22 cellular contexts compared by ENCODE assay signal in genomic region chr4:145602129-145602760, GRCh38. TPM values are rescaled to one million over a fixed set of nuclear protein-coding genes. Genes with fewer than 3 reads are reported as not detected.
DNase-seq lines count a peak whose midpoint lies in the region; ATAC-seq and TF ChIP-seq lines count a peak whose summit lies in the region.
"Had no signal": no experiment of that assay in that cellular context is flagged by ENCODE, and none has a peak within 500 bp of the region (broad histone marks: within the 10 kb centered on the region; RNA-seq: fewer than 3 reads in every experiment).

No MANE protein-coding gene starts in this region.

- H2AFZ ChIP-seq in IMR-90 (replicated peaks; ENCODE audit: low read length, poor library complexity) (no peak overlapping the region), MM.1S (ENCODE audit: low read length) (no peak overlapping the region)

- no peaks in the 10 kb centered on the region for H3F3A ChIP-seq in MM.1S (ENCODE audit: insufficient read depth, low read length)

- H3K9me3 ChIP-seq in IMR-90 (ENCODE audit: control insufficient read depth, insufficient read depth, low read length) (no peaks in the 10 kb centered on the region), MM.1S (replicated peaks; ENCODE audit: insufficient read depth, low read length) (no peaks in the 10 kb centered on the region)
- H3K9me3 ChIP-seq: A549, BE2C had no signal

- no peak overlapping the region for H4K91ac ChIP-seq in IMR-90 (ENCODE audit: insufficient read depth, low read depth, low read length)

- H3K23ac ChIP-seq in IMR-90 (ENCODE audit: low read depth, low read length), result no peak overlapping the region

- H2BK20ac ChIP-seq in IMR-90 (ENCODE audit: low read depth, low read length), result no peak overlapping the region

- no peaks in the 10 kb centered on the region for H3K36me3 ChIP-seq in IMR-90 (ENCODE audit: control insufficient read depth, insufficient read depth, low read length)
- no peaks in the 10 kb centered on the region for H3K36me3 ChIP-seq in MM.1S (replicated peaks; ENCODE audit: insufficient read depth, low read length)
- H3K36me3 ChIP-seq: BE2C; BLaER1 treated with 17β-estradiol and CSF1 and Interleukin-3, amounts not matched to agents 10 nM and 100 nM; HAP-1 had no signal

- 76% methylated on average over 2 of the region's 4 CpGs; no CpG with 5 or more reads in 1 of the 2 experiments for WGBS in IMR-90 (ENCODE audit: extremely low coverage in 2 of 2, insufficient read length in 1 of 2), 2 experiments

- no peak overlapping the region for H3K4ac ChIP-seq in IMR-90 (ENCODE audit: low read depth, low read length)

- H2AK9ac ChIP-seq in IMR-90 (replicated peaks; ENCODE audit: low read depth, low read length, poor library complexity), result no peak overlapping the region

- no peak overlapping the region for H3K56ac ChIP-seq in IMR-90 (ENCODE audit: extremely low read depth, insufficient read depth, low read length)

- H3K4me3 Mint-ChIP-seq in progenitor cell of endocrine pancreas (ENCODE audit: low read depth), result no peak overlapping the region
- H3K4me3 Mint-ChIP-seq: CD4-positive, alpha-beta memory T cell; HFFc6 had no signal

- peak; percentile 25 for DNase-seq in IMR-90
- peak; percentile 32 for DNase-seq in left kidney (ENCODE audit: low read depth, low spot score)
- DNase-seq in progenitor cell of endocrine pancreas (ENCODE audit: low spot score, unreplicated experiment), result no peak
- DNase-seq in MM.1S, result no peak
- DNase-seq in C1 segment of cervical spinal cord (lab: John Stamatoyannopoulos, UW), result no peak
- DNase-seq: 8988T; ACHN; AML-193; BE2C; Calu3; CD4-positive, alpha-beta memory T cell; COR-L47; DMS53; DMS79 treated with DMSO at 0.1 percent for 48 hours; GF-D8; GOT3; HFFc6 had no signal

- H2BK15ac ChIP-seq in IMR-90 (ENCODE audit: low read depth, low read length), result no peak overlapping the region

- ATAC-seq in IMR-90 (ENCODE audit: low read depth) (peak; percentile 85), GM21526 (IDR thresholded peaks at IDR 0.05; ENCODE audit: low FRiP score, unreplicated experiment) (no peak), GM21528 (IDR thresholded peaks at IDR 0.05; ENCODE audit: low FRiP score, unreplicated experiment) (no peak)
- ATAC-seq: A549 had no signal

- H3K27ac Mint-ChIP-seq in progenitor cell of endocrine pancreas, result peak overlapping the region; percentile 62
- H3K27ac Mint-ChIP-seq: CD4-positive, alpha-beta memory T cell; HFFc6 had no signal

- POLR2A ChIA-PET in IMR-90 (lab: Charles Lee; ENCODE audit: unreplicated experiment), result no interaction called here

- no peak for TF ChIP-seq POLR2A in IMR-90 (IDR thresholded peaks at IDR 0.05; ENCODE audit: low read depth, low read length)

- H2AK5ac ChIP-seq in IMR-90 (ENCODE audit: low read depth, low read length), result no peak overlapping the region

- H3K27me3 Mint-ChIP-seq in progenitor cell of endocrine pancreas, result no peaks in the 10 kb centered on the region

- no peaks in the 10 kb centered on the region for H3K9me1 ChIP-seq in IMR-90 (ENCODE audit: insufficient read depth, low read length)

- dilution Hi-C loops in IMR-90 (cut with HindIII; ENCODE audit: low sequenced_read_pairs, unreplicated experiment), result no loop called here

- CTCF ChIA-PET in IMR-90 (lab: Yijun Ruan, JAX), result interaction anchor here (1.3 to 1.6 kb wide), 2 partner anchors 8 to 362 kb away, joined by 3 to 6 read pairs; no protein-coding TSS in a partner anchor

- H2BK120ac ChIP-seq in IMR-90 (ENCODE audit: low read depth, low read length), result no peak overlapping the region

- H3K4me1 Mint-ChIP-seq in progenitor cell of endocrine pancreas (ENCODE audit: low read depth), result no peaks in the 10 kb centered on the region
- H3K4me1 Mint-ChIP-seq: CD4-positive, alpha-beta memory T cell had no signal

- no peak for TF ChIP-seq CTCF in IMR-90 (conservative IDR thresholded peaks at IDR 0.05; ENCODE audit: low read depth, low read length)
- no peak for TF ChIP-seq CTCF in progenitor cell of endocrine pancreas (IDR thresholded peaks at IDR 0.05; ENCODE audit: unreplicated experiment)
- TF ChIP-seq CTCF in MM.1S (IDR thresholded peaks at IDR 0.05; ENCODE audit: low read length), result no peak

- intact Hi-C loops in IMR-90 (cut with micrococcal nuclease), result no loop called here

- H3K9ac ChIP-seq in IMR-90 (ENCODE audit: low read depth, low read length) (no peak overlapping the region), MM.1S (ENCODE audit: low read length) (no peak overlapping the region)
- H3K9ac ChIP-seq: BLaER1 treated with 17β-estradiol and CSF1 and Interleukin-3, amounts not matched to agents 10 nM and 100 nM had no signal

- H3K14ac ChIP-seq in IMR-90 (replicated peaks; ENCODE audit: low read depth, low read length), result no peak overlapping the region

- no peak overlapping the region for H2BK5ac ChIP-seq in IMR-90 (ENCODE audit: low read depth, low read length, poor library complexity, severe bottlenecking)

- H4K20me1 ChIP-seq in IMR-90 (ENCODE audit: insufficient read depth, low read length), result no peaks in the 10 kb centered on the region
- no peaks in the 10 kb centered on the region for H4K20me1 ChIP-seq in MM.1S (ENCODE audit: insufficient read depth, low read length)
- H4K20me1 ChIP-seq: BLaER1 treated with 17β-estradiol and CSF1 and Interleukin-3, amounts not matched to agents 10 nM and 100 nM had no signal

- no peak overlapping the region for H3K4me2 ChIP-seq in IMR-90 (ENCODE audit: low read depth, low read length)
- H3K4me2 ChIP-seq in MM.1S (ENCODE audit: low read depth, low read length), result no peak overlapping the region
- H3K4me2 ChIP-seq: A549; BLaER1 treated with 17β-estradiol and CSF1 and Interleukin-3, amounts not matched to agents 10 nM and 100 nM had no signal

- H3K4me1 ChIP-seq in IMR-90 (ENCODE audit: control insufficient read depth, insufficient read depth, low read length) (peaks cover 3% of the 10 kb centered on the region; the same call in 1 of the 2 replicates), MM.1S (ENCODE audit: low read length) (no peaks in the 10 kb centered on the region)
- H3K4me1 ChIP-seq: A549; BE2C; BLaER1 treated with 17β-estradiol and CSF1 and Interleukin-3, amounts not matched to agents 10 nM and 100 nM; HAP-1 had no signal

- no peaks in the 10 kb centered on the region for H3K79me2 ChIP-seq in MM.1S (ENCODE audit: low read length)

- H3K79me1 ChIP-seq in IMR-90 (ENCODE audit: low read depth in 1 of 2, low read length in 2 of 2), result no peaks in the 10 kb centered on the region

- no peak overlapping the region for H4K8ac ChIP-seq in IMR-90 (ENCODE audit: low read depth in 2 of 2, low read length in 2 of 2)

- H3K27ac ChIP-seq in IMR-90 (ENCODE audit: insufficient read depth, low read length), result no peak overlapping the region
- no peak overlapping the region for H3K27ac ChIP-seq in MM.1S (ENCODE audit: low read length)
- H3K27ac ChIP-seq: A549; BLaER1 treated with 17β-estradiol and CSF1 and Interleukin-3, amounts not matched to agents 10 nM and 100 nM had no signal

- no peak overlapping the region for H3K18ac ChIP-seq in IMR-90 (ENCODE audit: low read depth, low read length)

- no TSS peak for BruUV-seq in IMR-90 (replicated peaks; lab: Mats Ljungman, UMichigan)

- TF ChIP-seq RAD21 in IMR-90 (IDR thresholded peaks at IDR 0.05; ENCODE audit: low read length), result no peak

- H3K36me3 Mint-ChIP-seq in progenitor cell of endocrine pancreas (ENCODE audit: insufficient read depth), result no peaks in the 10 kb centered on the region

- H3K9me3 Mint-ChIP-seq in progenitor cell of endocrine pancreas (ENCODE audit: low read depth), result peaks cover 3% of the 10 kb centered on the region
- H3K9me3 Mint-ChIP-seq: HFFc6 had no signal

- H3K27me3 ChIP-seq in IMR-90 (ENCODE audit: control insufficient read depth, insufficient read depth, low read length) (no peaks in the 10 kb centered on the region; the same call in 1 of the 2 replicates), MM.1S (replicated peaks; ENCODE audit: insufficient read depth, low read length) (no peaks in the 10 kb centered on the region)
- H3K27me3 ChIP-seq: BE2C; BLaER1 treated with 17β-estradiol and CSF1 and Interleukin-3, amounts not matched to agents 10 nM and 100 nM had no signal

- no peak overlapping the region for H4K5ac ChIP-seq in IMR-90 (ENCODE audit: low read depth, low read length)

- H3K9me2 ChIP-seq in MM.1S (replicated peaks; ENCODE audit: insufficient read depth, low read length), result no peaks in the 10 kb centered on the region

- in situ Hi-C loops in IMR-90 (cut with MboI; ENCODE audit: low sequenced_read_pairs), result loop anchor here (10.0 to 25.0 kb wide), 2 partner anchors 117 to 390 kb away; partner anchors contain the start of gene SMAD1

- H3K4me3 ChIP-seq in IMR-90 (ENCODE audit: insufficient read depth, low read depth, low read length) (no peak overlapping the region), MM.1S (ENCODE audit: low read length) (no peak overlapping the region)
- H3K4me3 ChIP-seq: A549; BLaER1 treated with 17β-estradiol and CSF1 and Interleukin-3, amounts not matched to agents 10 nM and 100 nM; HAP-1 had no signal

TF ChIP-seq in IMR-90, 13 proteins besides CTCF, POLR2A, EP300 and RAD21 (continues in another document):
- TF ChIP-seq RCOR1 (IDR thresholded peaks at IDR 0.05; ENCODE audit: insufficient replicate concordance, low read length) (no peak), NFE2L2 (IDR thresholded peaks at IDR 0.05; ENCODE audit: low read depth, low read length) (no peak), FOS (IDR thresholded peaks at IDR 0.05; ENCODE audit: low read depth, low read length) (no peak)
- TF ChIP-seq, protein P1, sequence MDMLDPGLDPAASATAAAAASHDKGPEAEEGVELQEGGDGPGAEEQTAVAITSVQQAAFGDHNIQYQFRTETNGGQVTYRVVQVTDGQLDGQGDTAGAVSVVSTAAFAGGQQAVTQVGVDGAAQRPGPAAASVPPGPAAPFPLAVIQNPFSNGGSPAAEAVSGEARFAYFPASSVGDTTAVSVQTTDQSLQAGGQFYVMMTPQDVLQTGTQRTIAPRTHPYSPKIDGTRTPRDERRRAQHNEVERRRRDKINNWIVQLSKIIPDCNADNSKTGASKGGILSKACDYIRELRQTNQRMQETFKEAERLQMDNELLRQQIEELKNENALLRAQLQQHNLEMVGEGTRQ (IDR thresholded peaks at IDR 0.05; ENCODE audit: low read depth, low read length), result no peak
- TF ChIP-seq, protein P2, sequence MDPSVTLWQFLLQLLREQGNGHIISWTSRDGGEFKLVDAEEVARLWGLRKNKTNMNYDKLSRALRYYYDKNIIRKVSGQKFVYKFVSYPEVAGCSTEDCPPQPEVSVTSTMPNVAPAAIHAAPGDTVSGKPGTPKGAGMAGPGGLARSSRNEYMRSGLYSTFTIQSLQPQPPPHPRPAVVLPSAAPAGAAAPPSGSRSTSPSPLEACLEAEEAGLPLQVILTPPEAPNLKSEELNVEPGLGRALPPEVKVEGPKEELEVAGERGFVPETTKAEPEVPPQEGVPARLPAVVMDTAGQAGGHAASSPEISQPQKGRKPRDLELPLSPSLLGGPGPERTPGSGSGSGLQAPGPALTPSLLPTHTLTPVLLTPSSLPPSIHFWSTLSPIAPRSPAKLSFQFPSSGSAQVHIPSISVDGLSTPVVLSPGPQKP (IDR thresholded peaks at IDR 0.05; ENCODE audit: borderline replicate concordance, low read depth, low read length), result no peak

RNA-seq across cellular contexts. Expression of gene MMAA, which starts 16.9 kb away (rescaled TPM):
- total RNA-seq in IMR-90 (2012; rRNA removed) (5.2 and 7.8 TPM in 2 replicates), progenitor cell of endocrine pancreas (8.1 and 9.8 TPM in 2 replicates)
- 3.9 and 4.4 TPM in 2 replicates for polyA plus RNA-seq in IMR-90 (2012; rRNA removed)
- 0.71 and 0.75 TPM in 2 replicates for polyA plus RNA-seq in IMR-90 (2012; cell fraction: cytosol; rRNA removed)
- polyA plus RNA-seq in IMR-90 (2012; cell fraction: nucleus; rRNA removed; ENCODE audit: low replicate concordance), result 0.27 and 2.9 TPM in 2 replicates

Comparison
In these comparisons a context has a peak if more than half of its experiments do, and no peak if none do; other contexts are left out.
1. DNase-seq: peak in IMR-90 (single experiment) and left kidney (single experiment); none in progenitor cell of endocrine pancreas (single experiment), MM.1S (single experiment) and C1 segment of cervical spinal cord (0 of 14).